Comparison of ENCODE assay signal across 8 cellular contexts in the genomic region with DNA sequence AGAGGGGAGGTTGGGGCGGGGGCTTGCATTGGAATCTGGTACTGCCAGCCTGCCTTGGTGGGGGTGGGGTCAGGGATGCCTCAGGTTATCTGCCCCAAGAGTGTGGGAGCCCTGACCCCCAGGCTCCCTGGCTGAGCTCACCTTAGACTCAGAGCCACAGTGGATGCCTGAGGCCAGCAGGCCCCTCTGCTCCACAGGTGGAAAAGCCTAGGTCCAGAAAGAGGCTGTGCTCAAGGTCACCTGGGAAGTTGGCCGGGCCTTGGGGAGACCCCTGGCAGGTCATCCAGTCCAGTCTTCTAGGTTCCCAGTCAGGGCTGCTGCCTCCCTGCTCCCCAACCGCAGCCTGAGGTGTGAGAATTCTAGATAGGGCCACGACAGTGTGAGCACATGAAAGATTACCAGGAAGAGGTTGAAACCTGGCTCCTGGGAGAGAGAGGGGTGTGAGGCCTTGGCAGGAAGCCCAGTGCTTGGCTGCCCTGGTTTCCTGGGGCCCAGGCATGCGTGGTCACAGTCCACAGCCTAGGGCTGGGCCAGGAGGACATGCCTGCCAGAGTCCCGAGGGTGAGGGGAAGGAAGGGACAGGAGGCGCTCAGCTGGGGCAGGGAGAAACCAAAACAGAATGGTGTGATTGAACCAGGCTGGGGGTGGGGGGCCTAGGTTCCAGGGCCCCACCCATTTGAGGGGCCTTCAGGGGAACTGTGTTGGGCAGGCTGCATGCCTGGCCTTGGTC. TPM values are rescaled to one million over a fixed set of nuclear protein-coding genes. Genes with fewer than 3 reads are reported as not detected.
A peak's percentile ranks its signal among the peaks of the same experiment; 100 is the strongest.
DNase-seq lines count a peak whose midpoint lies in the region; ATAC-seq, FAIRE-seq and TF ChIP-seq lines count a peak whose summit lies in the region.

No MANE protein-coding gene starts in this region.

- no peak overlapping the region for H3K4me2 ChIP-seq in DND-41 (ENCODE audit: insufficient read depth, low read length)

- no peaks in the 10 kb centered on the region for H3K9me3 ChIP-seq in DND-41 (ENCODE audit: insufficient read depth, low read length, severe bottlenecking)

- peak; percentile 75 for ATAC-seq in DND-41 (ENCODE audit: insufficient read depth, low read depth)

- peaks cover 21% of the 10 kb centered on the region for H3K4me1 ChIP-seq in DND-41 (ENCODE audit: insufficient read depth, low read length)

- DNase-seq in DND-41 (peak; percentile 75), NCI-H2029 treated with DMSO at 0.1 percent for 48 hours (lab: John Stamatoyannopoulos, UW) (peak; percentile 92), bronchial epithelial cell (ENCODE audit: low read depth) (peak; percentile 84), left kidney (ENCODE audit: low read depth, low spot score) (peak; percentile 86), ureter (ENCODE audit: low spot score) (peak; percentile 92), middle frontal gyrus (ENCODE audit: extremely low spot score, low spot score) (no peak), OCI-M2 (lab: John Stamatoyannopoulos, UW; ENCODE audit: unreplicated experiment) (no peak), SW 1271 (lab: John Stamatoyannopoulos, UW) (no peak)

- H3K27me3 ChIP-seq in DND-41 (ENCODE audit: insufficient read depth, low read length, poor library complexity) (no peaks in the 10 kb centered on the region), bronchial epithelial cell (ENCODE audit: control insufficient read depth, insufficient read depth, low read length) (no peaks in the 10 kb centered on the region)

- TF ChIP-seq CTCF in DND-41 (IDR thresholded peaks at IDR 0.05; ENCODE audit: borderline replicate concordance, extremely low read depth, low read length, poor library complexity, severe bottlenecking) (no peak), bronchial epithelial cell (IDR thresholded peaks at IDR 0.05; ENCODE audit: insufficient read depth, low read length, severe bottlenecking) (no peak)

- peak overlapping the region; percentile 48 for H3K27ac ChIP-seq in DND-41 (ENCODE audit: low read length)

- H3K4me3 ChIP-seq in DND-41 (ENCODE audit: low read depth in 1 of 2, low read length in 2 of 2) = no peak overlapping the region
- H3K4me3 ChIP-seq in bronchial epithelial cell (ENCODE audit: low read depth, low read length) = no peak overlapping the region

- FAIRE-seq in bronchial epithelial cell (lab: Jason Lieb, UNC) = no peak

- H4K20me1 ChIP-seq in DND-41 (ENCODE audit: insufficient read depth, low read length) = no peaks in the 10 kb centered on the region

- no peak overlapping the region for H2AFZ ChIP-seq in DND-41 (ENCODE audit: low read depth, low read length)

- H3K36me3 ChIP-seq in DND-41 (ENCODE audit: insufficient read depth, low read length) (no peaks in the 10 kb centered on the region), bronchial epithelial cell (ENCODE audit: control insufficient read depth, insufficient read depth, low read length) (peaks cover 8% of the 10 kb centered on the region)

- no peaks in the 10 kb centered on the region for H3K79me2 ChIP-seq in DND-41 (ENCODE audit: insufficient read depth, low read length)

- no peak overlapping the region for H3K9ac ChIP-seq in DND-41 (ENCODE audit: low read depth, low read length)

RNA-seq across cellular contexts. Expression of a gene that starts 4.9 kb away (rescaled TPM):
- total RNA-seq in bronchial epithelial cell (19.7 and 26.6 TPM in 2 replicates), ureter (17.4 TPM)

Comparison
In these comparisons a context has a peak if more than half of its experiments do, and no peak if none do; other contexts are left out.
1. DNase-seq: peak in DND-41 (single experiment), NCI-H2029 treated with DMSO at 0.1 percent for 48 hours (single experiment), bronchial epithelial cell (single experiment), left kidney (single experiment) and ureter (single experiment); none in middle frontal gyrus (single experiment), OCI-M2 (single experiment) and SW 1271 (0 of 2).